ENCODE assay signal across 7 cellular contexts in genomic region chr19:41753936-41754529, GRCh38.
DNase-seq lines count a peak whose midpoint lies in the region; ATAC-seq and TF ChIP-seq lines count a peak whose summit lies in the region.

No MANE protein-coding gene starts in this region.

- peak; percentile 83 for TF ChIP-seq CTCF in GM12864 (IDR thresholded peaks at IDR 0.05; ENCODE audit: low read depth, low read length, missing control alignments)

- DNase-seq in GM12864 (ENCODE audit: low read depth) (no peak), NCI-H1105 (lab: John Stamatoyannopoulos, UW) (peak; percentile 46), medulla oblongata (ENCODE audit: extremely low spot score) (peak; percentile 30)
- DNase-seq in activated CD4-positive, CD25-positive, alpha-beta regulatory T cell (lab: John Stamatoyannopoulos, UW): peak; percentile 34 to 57 (median 38)
- peak; percentile 54 for DNase-seq in central memory CD4-positive, alpha-beta T cell
- DNase-seq in stimulated activated CD8-positive, alpha-beta memory T cell treated with anti-CD3 and anti-CD28 coated beads, Interleukin-4, amount 100 ng/mL, for 48 hours: peak; percentile 83

- ATAC-seq in GM21717 (IDR thresholded peaks at IDR 0.05; ENCODE audit: unreplicated experiment): no peak

- no peak overlapping the region for H3K4me3 ChIP-seq in GM12864 (ENCODE audit: low read depth, low read length)
